Comparison of ENCODE assay signal across 8 cellular contexts in genomic region chr9:33375238-33375840, GRCh38. TPM values are rescaled to one million over a fixed set of nuclear protein-coding genes. Genes with fewer than 3 reads are reported as not detected.
DNase-seq lines count a peak whose midpoint lies in the region; ATAC-seq and TF ChIP-seq lines count a peak whose summit lies in the region.

No MANE protein-coding gene starts in this region.

- H3K4me1 Mint-ChIP-seq in activated T-helper 17 cell treated with anti-CD3 and anti-CD28 coated beads, Interleukin-2, amount 50 U/mL, for 72 hours: no peaks in the 10 kb centered on the region

- H3K27me3 ChIP-seq in right cardiac atrium (ENCODE audit: control insufficient read depth, insufficient read depth): no peaks in the 10 kb centered on the region
- no peaks in the 10 kb centered on the region for H3K27me3 ChIP-seq in effector memory CD4-positive, alpha-beta T cell (replicated peaks; ENCODE audit: control insufficient read depth, insufficient read depth, low read length, poor library complexity, severe bottlenecking)

- DNase-seq in right cardiac atrium (peak in 1 of 3 donors; percentile 68), retinal pigment epithelial cell (ENCODE audit: low read depth) (no peak), NCI-H2107 (lab: John Stamatoyannopoulos, UW) (no peak)
- no peak for DNase-seq in effector memory CD4-positive, alpha-beta T cell

- H3K4me1 ChIP-seq in right cardiac atrium (ENCODE audit: control insufficient read depth, insufficient read depth, low read length): no peaks in the 10 kb centered on the region
- peaks cover 6% of the 10 kb centered on the region for H3K4me1 ChIP-seq in effector memory CD4-positive, alpha-beta T cell (ENCODE audit: control insufficient read depth, insufficient read depth, low read length, poor library complexity, severe bottlenecking)

- H3K36me3 ChIP-seq in effector memory CD4-positive, alpha-beta T cell (ENCODE audit: control insufficient read depth, insufficient read depth, low read length): peaks cover 12% of the 10 kb centered on the region

- H3K27ac ChIP-seq in right cardiac atrium (ENCODE audit: low read length): peak overlapping the region; percentile 87
- no peak overlapping the region for H3K27ac ChIP-seq in effector memory CD4-positive, alpha-beta T cell (ENCODE audit: insufficient read depth, low read length, poor library complexity, severe bottlenecking)

- ATAC-seq in HG02642 (IDR thresholded peaks at IDR 0.05; ENCODE audit: poor library complexity, unreplicated experiment) (peak; percentile 2), right cardiac atrium (peak; percentile 40 to 47), GM18519 (IDR thresholded peaks at IDR 0.05; ENCODE audit: low FRiP score, unreplicated experiment) (no peak), HG02571 (IDR thresholded peaks at IDR 0.05; ENCODE audit: unreplicated experiment) (no peak)
- peak; percentile 11 for ATAC-seq in activated T-helper 17 cell treated with anti-CD3 and anti-CD28 coated beads, Interleukin-2, amount 50 U/mL, for 72 hours (replicated peaks)

- intact Hi-C loops in right cardiac atrium (cut with DNase I): loop anchor here in 3 of 4 donors (2.0 to 10.0 kb wide), 3 partner anchors 39 to 89 kb away; no protein-coding TSS in a partner anchor

- no peaks in the 10 kb centered on the region for H3K9me3 ChIP-seq in right cardiac atrium (ENCODE audit: control insufficient read depth, low read length)
- no peaks in the 10 kb centered on the region for H3K9me3 ChIP-seq in effector memory CD4-positive, alpha-beta T cell (ENCODE audit: control insufficient read depth, low read length)

- no peaks in the 10 kb centered on the region for H3K9me3 Mint-ChIP-seq in activated T-helper 17 cell treated with anti-CD3 and anti-CD28 coated beads, Interleukin-2, amount 50 U/mL, for 72 hours

- H3K27me3 Mint-ChIP-seq in activated T-helper 17 cell treated with anti-CD3 and anti-CD28 coated beads, Interleukin-2, amount 50 U/mL, for 72 hours: no peaks in the 10 kb centered on the region

- no peak overlapping the region for H3K4me3 ChIP-seq in right cardiac atrium (ENCODE audit: low read length)
- H3K4me3 ChIP-seq in retinal pigment epithelial cell (ENCODE audit: low read length): peak overlapping the region; percentile 1
- no peak overlapping the region for H3K4me3 ChIP-seq in effector memory CD4-positive, alpha-beta T cell (ENCODE audit: insufficient read depth, low read depth, low read length, poor library complexity, severe bottlenecking)

- TF ChIP-seq CTCF in retinal pigment epithelial cell (conservative IDR thresholded peaks at IDR 0.05; ENCODE audit: low read depth, low read length): no peak

- WGBS in right cardiac atrium: 51% methylated on average over 15 of the region's 15 CpGs

- H3K4me3 Mint-ChIP-seq in activated T-helper 17 cell treated with anti-CD3 and anti-CD28 coated beads, Interleukin-2, amount 50 U/mL, for 72 hours: no peak overlapping the region

- peak overlapping the region; percentile 68 for H3K27ac Mint-ChIP-seq in activated T-helper 17 cell treated with anti-CD3 and anti-CD28 coated beads, Interleukin-2, amount 50 U/mL, for 72 hours

- peaks cover 24% of the 10 kb centered on the region for H3K36me3 Mint-ChIP-seq in activated T-helper 17 cell treated with anti-CD3 and anti-CD28 coated beads, Interleukin-2, amount 50 U/mL, for 72 hours (ENCODE audit: low read depth)

RNA-seq across cellular contexts. Expression of gene AQP7, which starts 27.0 kb away (rescaled TPM):
- under 1 TPM; 0.42 to 0.45 TPM for total RNA-seq in activated T-helper 17 cell treated with anti-CD3 and anti-CD28 coated beads, Interleukin-2, amount 50 U/mL, for 72 hours
- total RNA-seq in right cardiac atrium: 100 to 1,000 TPM in 3 of 4 donors, 10 to 100 TPM in 1; 68.6 to 180 (median 126) TPM
- polyA plus RNA-seq in right cardiac atrium: 161 TPM

Comparison
In these comparisons a context has a peak if more than half of its experiments do, and no peak if none do; other contexts are left out.
1. ATAC-seq: peak in HG02642 (single experiment), activated T-helper 17 cell treated with anti-CD3 and anti-CD28 coated beads, Interleukin-2, amount 50 U/mL, for 72 hours (single experiment) and right cardiac atrium (2 of 2); none in GM18519 (single experiment) and HG02571 (single experiment).
2. RNA of gene AQP7, which starts 27.0 kb away (total RNA-seq): 68.6 to 180 TPM in right cardiac atrium; 0.42 to 0.45 TPM in activated T-helper 17 cell treated with anti-CD3 and anti-CD28 coated beads, Interleukin-2, amount 50 U/mL, for 72 hours; every median in the first group is over 10 times any median in the second.